Comparison of ENCODE assay signal across 1 cellular context in genomic region chr11:47355283-47356128, GRCh38.
TF ChIP-seq lines count a peak whose summit lies in the region.

No MANE protein-coding gene starts in this region.

TF ChIP-seq in HepG2, 621 proteins besides CTCF, POLR2A, EP300 and RAD21 (continued from another document and continues in another):
- TF ChIP-seq DBP (CRISPR knock-in tag; IDR thresholded peaks at IDR 0.05; ENCODE audit: not compliant biosample characterization), result no peak
- no peak for TF ChIP-seq TIGD3 (CRISPR knock-in tag; IDR thresholded peaks at IDR 0.05; ENCODE audit: borderline replicate concordance)
- TF ChIP-seq ZNF564 (CRISPR knock-in tag; IDR thresholded peaks at IDR 0.05), result 0 out of 2 replicates have a peak, but pooled peaks have one; percentile 52
- TF ChIP-seq ZNF501 (CRISPR knock-in tag; IDR thresholded peaks at IDR 0.05), result no peak
- no peak for TF ChIP-seq GPBP1L1 (CRISPR knock-in tag; IDR thresholded peaks at IDR 0.05)
- 0 out of 2 replicates have a peak, but pooled peaks have one; percentile 30 for TF ChIP-seq KMT2A (CRISPR knock-in tag; IDR thresholded peaks at IDR 0.05)
- TF ChIP-seq ZNF430 (CRISPR knock-in tag; IDR thresholded peaks at IDR 0.05), result no peak; the same call in 1 of the 2 replicates
- no peak for TF ChIP-seq TRIM22 (IDR thresholded peaks at IDR 0.05)
- TF ChIP-seq HMGA1 (CRISPR knock-in tag; conservative IDR thresholded peaks at IDR 0.05), result no peak
- no peak for TF ChIP-seq ZNF432 (CRISPR knock-in tag; IDR thresholded peaks at IDR 0.05; ENCODE audit: borderline replicate concordance)
- TF ChIP-seq BRD4 (CRISPR knock-in tag; IDR thresholded peaks at IDR 0.05), result no peak
- no peak for TF ChIP-seq ZFP82 (CRISPR knock-in tag; IDR thresholded peaks at IDR 0.05; ENCODE audit: borderline replicate concordance)
- no peak for TF ChIP-seq THAP9 (CRISPR knock-in tag; IDR thresholded peaks at IDR 0.05; ENCODE audit: borderline replicate concordance)
- TF ChIP-seq AKNA (CRISPR knock-in tag; IDR thresholded peaks at IDR 0.05; ENCODE audit: borderline replicate concordance), result no peak
- TF ChIP-seq NKX3-1 (CRISPR knock-in tag; IDR thresholded peaks at IDR 0.05), result no peak
- TF ChIP-seq TEAD2 (CRISPR knock-in tag; IDR thresholded peaks at IDR 0.05), result no peak
- peak; percentile 72; the same call in 1 of the 2 replicates for TF ChIP-seq SPEN (CRISPR knock-in tag; IDR thresholded peaks at IDR 0.05; ENCODE audit: low read depth)
- peak; percentile 72; the same call in 1 of the 2 replicates for TF ChIP-seq ZNF230 (CRISPR knock-in tag; IDR thresholded peaks at IDR 0.05)
- TF ChIP-seq NFKBIZ (CRISPR knock-in tag; IDR thresholded peaks at IDR 0.05), result no peak
- no peak for TF ChIP-seq GLMP (CRISPR knock-in tag; IDR thresholded peaks at IDR 0.05; ENCODE audit: borderline replicate concordance)
- TF ChIP-seq GATA4 (IDR thresholded peaks at IDR 0.05; ENCODE audit: borderline replicate concordance, low read depth), result no peak
- no peak for TF ChIP-seq MTF2 (CRISPR knock-in tag; IDR thresholded peaks at IDR 0.05; ENCODE audit: borderline replicate concordance)
- TF ChIP-seq ZNF574 (CRISPR knock-in tag; IDR thresholded peaks at IDR 0.05), result peak; percentile 65
- TF ChIP-seq AGO2 (optimal IDR thresholded peaks at IDR 0.05; ENCODE audit: low read depth, low read length), result no peak
- peak; percentile 42; the same call in 1 of the 2 replicates for TF ChIP-seq SIN3B (IDR thresholded peaks at IDR 0.05; ENCODE audit: low read length)
- no peak for TF ChIP-seq ARHGAP35 (CRISPR knock-in tag; IDR thresholded peaks at IDR 0.05; ENCODE audit: borderline replicate concordance)
- TF ChIP-seq NFIB (CRISPR knock-in tag; IDR thresholded peaks at IDR 0.05; ENCODE audit: borderline replicate concordance), result no peak
- peak; percentile 63; the same call in 1 of the 2 replicates for TF ChIP-seq ZSCAN21 (CRISPR knock-in tag; IDR thresholded peaks at IDR 0.05; ENCODE audit: borderline replicate concordance)
- TF ChIP-seq ZNF777 (CRISPR knock-in tag; IDR thresholded peaks at IDR 0.05), result no peak
- no peak for TF ChIP-seq MAF1 (CRISPR knock-in tag; IDR thresholded peaks at IDR 0.05; ENCODE audit: borderline replicate concordance)
- no peak for TF ChIP-seq U2AF1 (optimal IDR thresholded peaks at IDR 0.05; ENCODE audit: low read depth, low read length)
- TF ChIP-seq SRY (CRISPR knock-in tag; IDR thresholded peaks at IDR 0.05), result no peak
- TF ChIP-seq ZNF280D (CRISPR knock-in tag; IDR thresholded peaks at IDR 0.05), result no peak
- TF ChIP-seq U2AF2 (IDR thresholded peaks at IDR 0.05; ENCODE audit: low read depth, low read length), result no peak
- no peak for TF ChIP-seq ZNF496 (CRISPR knock-in tag; IDR thresholded peaks at IDR 0.05; ENCODE audit: insufficient replicate concordance)
- TF ChIP-seq TBP (CRISPR knock-in tag; IDR thresholded peaks at IDR 0.05), result no peak
- TF ChIP-seq HNRNPK (IDR thresholded peaks at IDR 0.05; ENCODE audit: low read depth, low read length, poor library complexity, severe bottlenecking), result no peak
- peak; percentile 57; the same call in 1 of the 2 replicates for TF ChIP-seq HNRNPL (IDR thresholded peaks at IDR 0.05; ENCODE audit: low read depth, low read length)
- no peak for TF ChIP-seq FOXK2 (IDR thresholded peaks at IDR 0.05)
- peak; percentile 90 for TF ChIP-seq ZBTB43 (CRISPR knock-in tag; conservative IDR thresholded peaks at IDR 0.05)
